ENCODE assay signal across 1 cellular context in genomic region chr10:102283488-102283887, GRCh38.
TF ChIP-seq lines count a peak whose summit lies in the region.

No MANE protein-coding gene starts in this region.

TF ChIP-seq in GM23338, 12 proteins besides CTCF, POLR2A, EP300 and RAD21 (continued from another document):
- TF ChIP-seq ZNF462 (CRISPR knock-in tag; IDR thresholded peaks at IDR 0.05) (no peak), REST (IDR thresholded peaks at IDR 0.05; ENCODE audit: unreplicated experiment) (no peak), JUNB (IDR thresholded peaks at IDR 0.05; ENCODE audit: unreplicated experiment) (no peak)
